Comparison of ENCODE assay signal across 9 cellular contexts in the genomic region with DNA sequence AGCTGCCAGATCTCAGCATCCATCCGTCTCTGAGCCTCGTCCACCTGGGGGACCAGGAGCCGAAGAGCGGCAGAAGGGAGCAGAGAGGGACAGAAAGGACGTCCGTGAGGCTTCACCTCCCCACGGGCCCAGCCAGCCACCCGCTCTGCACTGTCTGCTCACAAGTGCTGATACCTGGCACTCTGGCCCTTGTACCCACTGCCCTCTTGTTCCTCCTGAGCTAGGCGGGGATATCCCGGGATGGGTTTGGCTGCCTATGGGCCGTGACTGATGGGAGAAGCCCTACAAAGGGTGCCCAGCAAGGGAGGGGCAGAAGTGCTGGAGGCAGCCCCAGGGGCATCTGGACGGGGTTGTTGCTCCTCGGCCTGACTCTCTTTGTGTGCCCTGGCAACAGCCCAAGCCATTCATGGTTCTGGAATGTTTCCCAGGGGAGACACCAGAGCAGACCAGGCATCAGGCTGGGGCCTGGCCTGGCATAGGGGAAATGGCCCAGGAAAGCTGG. TPM values are rescaled to one million over a fixed set of nuclear protein-coding genes. Genes with fewer than 3 reads are reported as not detected.
DNase-seq lines count a peak whose midpoint lies in the region; ATAC-seq and TF ChIP-seq lines count a peak whose summit lies in the region.
"Had no signal": no experiment of that assay in that cellular context is flagged by ENCODE, and none has a peak within 500 bp of the region (broad histone marks: within the 10 kb centered on the region; RNA-seq: fewer than 3 reads in every experiment).

No MANE protein-coding gene starts in this region.

- H3K9me3 Mint-ChIP-seq in activated T-helper 17 cell treated with anti-CD3 and anti-CD28 coated beads, Interleukin-2, amount 50 U/mL, for 72 hours = no peaks in the 10 kb centered on the region

- no peaks in the 10 kb centered on the region for H3K36me3 ChIP-seq in breast epithelium
- H3K36me3 ChIP-seq in left lung = peaks cover 0 to 55% of the 10 kb centered on the region in 2 donors
- peaks cover 6 to 8% of the 10 kb centered on the region in 2 donors for H3K36me3 ChIP-seq in aorta (ENCODE audit: control insufficient read depth in 1 of 2, insufficient read depth in 2 of 2, low read length in 1 of 2)

- H3K27ac ChIP-seq in breast epithelium (peak overlapping the region; percentile 61 to 66), left lung (peak overlapping the region in 1 of 2 donors; percentile 25), aorta (ENCODE audit: low read depth in 1 of 2, low read length in 2 of 2) (peak overlapping the region in 1 of 2 donors; percentile 26)

- no peak for TF ChIP-seq POLR2A in breast epithelium (IDR thresholded peaks at IDR 0.05)

- ATAC-seq in left lung (peak; percentile 72), aorta (ENCODE audit: low FRiP score) (peak; percentile 66), HG03342 (IDR thresholded peaks at IDR 0.05; ENCODE audit: unreplicated experiment) (no peak), GM21367 (IDR thresholded peaks at IDR 0.05; ENCODE audit: unreplicated experiment) (no peak)
- no peak for ATAC-seq in activated T-helper 17 cell treated with anti-CD3 and anti-CD28 coated beads, Interleukin-2, amount 50 U/mL, for 72 hours (replicated peaks)

- H3K9me3 ChIP-seq in breast epithelium (no peaks in the 10 kb centered on the region), left lung (no peaks in the 10 kb centered on the region), aorta (ENCODE audit: control insufficient read depth, low read length) (no peaks in the 10 kb centered on the region)

- POLR2A ChIA-PET in AG04449 (lab: Yijun Ruan, JAX) = no interaction called here

- no peak overlapping the region for H3K27ac Mint-ChIP-seq in activated T-helper 17 cell treated with anti-CD3 and anti-CD28 coated beads, Interleukin-2, amount 50 U/mL, for 72 hours

- intact Hi-C loops in breast epithelium (cut with DNase I; ENCODE audit: low total_unique reads) = no loop called here
- intact Hi-C loops in left lung (cut with DNase I) = no loop called here
- intact Hi-C loops in aorta (cut with DNase I) = loop anchor here in 1 of 2 donors (2.0 kb wide), 1 partner anchor 95 kb away; no protein-coding TSS in a partner anchor

- CTCF ChIA-PET in AG04449 (lab: Yijun Ruan, JAX) = interaction anchor here (1.1 to 3.5 kb wide), 3 partner anchors 12 to 94 kb away, joined by 3 to 13 read pairs (median 3); no protein-coding TSS in a partner anchor

- H3K4me1 ChIP-seq in breast epithelium (peaks cover 0 to 8% of the 10 kb centered on the region in 2 donors), left lung (peaks cover 0 to 5% of the 10 kb centered on the region in 2 donors), aorta (ENCODE audit: control insufficient read depth in 1 of 2, insufficient read depth in 2 of 2, low read length in 2 of 2) (no peaks in the 10 kb centered on the region)

- H3K36me3 Mint-ChIP-seq in activated T-helper 17 cell treated with anti-CD3 and anti-CD28 coated beads, Interleukin-2, amount 50 U/mL, for 72 hours (ENCODE audit: low read depth) = no peaks in the 10 kb centered on the region

- H3K27me3 ChIP-seq in breast epithelium (no peaks in the 10 kb centered on the region), left lung (no peaks in the 10 kb centered on the region), aorta (ENCODE audit: control insufficient read depth in 1 of 2, insufficient read depth in 2 of 2, low read length in 1 of 2) (no peaks in the 10 kb centered on the region)

- 12 to 22% methylated on average over 13 of the region's 13 CpGs for WGBS in aorta, 2 donors

- H3K4me3 ChIP-seq in AG04449 (ENCODE audit: low read depth, low read length) (no peak overlapping the region), breast epithelium (no peak overlapping the region), left lung (no peak overlapping the region), aorta (ENCODE audit: low read length in 2 of 2) (no peak overlapping the region)

- TF ChIP-seq CTCF in AG04449 (IDR thresholded peaks at IDR 0.05; ENCODE audit: insufficient read depth, low read length, missing control alignments) (no peak), breast epithelium (IDR thresholded peaks at IDR 0.05) (no peak), left lung (IDR thresholded peaks at IDR 0.05) (no peak)

- H3K4me3 Mint-ChIP-seq in activated T-helper 17 cell treated with anti-CD3 and anti-CD28 coated beads, Interleukin-2, amount 50 U/mL, for 72 hours = no peak overlapping the region

- H3K4me1 Mint-ChIP-seq in activated T-helper 17 cell treated with anti-CD3 and anti-CD28 coated beads, Interleukin-2, amount 50 U/mL, for 72 hours = no peaks in the 10 kb centered on the region

- peaks cover 4% of the 10 kb centered on the region for H3K27me3 Mint-ChIP-seq in activated T-helper 17 cell treated with anti-CD3 and anti-CD28 coated beads, Interleukin-2, amount 50 U/mL, for 72 hours

- DNase-seq in AG04449 (ENCODE audit: low read depth, low spot score) (peak; percentile 54), NCI-H1092 (lab: John Stamatoyannopoulos, UW) (peak; percentile 88), breast epithelium (ENCODE audit: low spot score in 2 of 2) (peak; percentile 87 to 92), left lung (peak; percentile 53 to 72), aorta (peak; percentile 89 to 95)

RNA-seq across cellular contexts. Expression of a gene that starts 57.6 kb away (rescaled TPM):
- total RNA-seq in breast epithelium (under 1 TPM in 1 of 3 donors, not detected in 2; 0.33 TPM), left lung (under 1 TPM; 0.10 to 0.26 TPM), aorta (under 1 TPM; 0.15 to 0.42 TPM)
- 1 to 10 TPM; 1.8 to 9.0 TPM for polyA plus RNA-seq in aorta
- not detected for total RNA-seq in activated T-helper 17 cell treated with anti-CD3 and anti-CD28 coated beads, Interleukin-2, amount 50 U/mL, for 72 hours
- total RNA-seq: activated CD8-positive, alpha-beta memory T cell treated with anti-CD3 and anti-CD28 coated beads for 36 hours had no signal

Comparison
In these comparisons a context has a peak if more than half of its experiments do, and no peak if none do; other contexts are left out.
1. ATAC-seq: peak in left lung (single experiment) and aorta (single experiment); none in HG03342 (single experiment), activated T-helper 17 cell treated with anti-CD3 and anti-CD28 coated beads, Interleukin-2, amount 50 U/mL, for 72 hours (single experiment) and GM21367 (single experiment).
2. Peak in every context shown above with its lines, with median percentiles within 50 percentile points of each other: DNase-seq.